Comparison of ENCODE assay signal across 20 cellular contexts in genomic region chr2:8656811-8657210, GRCh38.
"Had no signal": no experiment of that assay in that cellular context is flagged by ENCODE, and none has a peak within 500 bp of the region (broad histone marks: within the 10 kb centered on the region; RNA-seq: fewer than 3 reads in every experiment).

No MANE protein-coding gene starts in this region.

- H3K9me3 ChIP-seq: left lung, mucosa of descending colon, neutrophil, pancreas, testis, upper lobe of right lung had no signal

- H3K4me3 ChIP-seq: coronary artery, left lung, mucosa of descending colon, pancreas, smooth muscle cell, testis, upper lobe of right lung had no signal

- H3K27ac ChIP-seq: brain microvascular endothelial cell, coronary artery, left lung, neutrophil, pancreas, testis, upper lobe of right lung had no signal

- H3K27me3 ChIP-seq: brain microvascular endothelial cell, left lung, pancreas, testis, upper lobe of right lung had no signal

- ATAC-seq: left lung, mucosa of descending colon, sciatic nerve, upper lobe of right lung had no signal

- FAIRE-seq: keratinocyte, pancreas, TTC549 had no signal

- DNase-seq: activated B cell treated with CpG ODN at 0.5 μM for 24 hours; activated CD4-positive, alpha-beta T cell treated with anti-CD3 and anti-CD28 coated beads for 4 hours; activated T-cell treated with anti-CD3 and anti-CD28 coated beads for 4 hours; brain microvascular endothelial cell; foreskin melanocyte; glutamatergic neuron; hypothalamus; mucosa of descending colon; naive B cell; pancreas; stimulated activated CD4-positive, alpha-beta T cell treated with anti-CD3 and anti-CD28 coated beads, Interleukin-4, amount 100 ng/mL, for 1 hour; testis had no signal

- H3K4me2 ChIP-seq: smooth muscle cell had no signal

- H3K36me3 ChIP-seq: brain microvascular endothelial cell, left lung, neutrophil, pancreas, upper lobe of right lung had no signal

- H3K4me1 ChIP-seq: pancreas, upper lobe of right lung had no signal
